18 cellular contexts compared by ENCODE assay signal in genomic region chr2:203813684-203814083, GRCh38. TPM values are rescaled to one million over a fixed set of nuclear protein-coding genes. Genes with fewer than 3 reads are reported as not detected.
DNase-seq lines count a peak whose midpoint lies in the region; ATAC-seq and TF ChIP-seq lines count a peak whose summit lies in the region.
"Had no signal": no experiment of that assay in that cellular context is flagged by ENCODE, and none has a peak within 500 bp of the region (broad histone marks: within the 10 kb centered on the region; RNA-seq: fewer than 3 reads in every experiment).

No MANE protein-coding gene starts in this region.

- H3K4me3 Mint-ChIP-seq in CD14-positive monocyte, result no peak overlapping the region
- H3K4me3 Mint-ChIP-seq in Caco-2 (ENCODE audit: unreplicated experiment), result no peak overlapping the region
- H3K4me3 Mint-ChIP-seq in activated naive CD8-positive, alpha-beta T cell treated with anti-CD3 and anti-CD28 coated beads for 36 hours, result no peak overlapping the region
- H3K4me3 Mint-ChIP-seq in neural crest cell, result no peak overlapping the region
- no peak overlapping the region for H3K4me3 Mint-ChIP-seq in WTC11

- no peak for DNase-seq in CD14-positive monocyte (ENCODE audit: low spot score)
- no peak for DNase-seq in Caco-2
- DNase-seq in activated naive CD8-positive, alpha-beta T cell treated with anti-CD3 and anti-CD28 coated beads for 36 hours, result no peak
- no peak for DNase-seq in neural crest cell (ENCODE audit: low read depth, low spot score)
- no peak for DNase-seq in spleen
- DNase-seq in WTC11 (ENCODE audit: low spot score), result no peak
- DNase-seq: COR-L47; NCI-H1436; NCI-H2029 treated with DMSO at 0.1 percent for 48 hours; NCI-H226; NCI-H526; NK-92 treated with Interleukin-12 subunit alpha and Interleukin-12 subunit beta, amount 100 ng/mL, for 24 hours; OCI-M1; SJCRH30 had no signal

- WGBS in spleen, 5 donors, result 56 to 84% (median 75%) methylated on average over 1 of the region's 1 CpG

- H3K27me3 ChIP-seq in Caco-2 (replicated peaks; ENCODE audit: control insufficient read depth, insufficient read depth, low read length), result no peaks in the 10 kb centered on the region
- peaks cover 0 to 38% (median 0%) of the 10 kb centered on the region in 7 donors for H3K27me3 ChIP-seq in spleen (replicated peaks in 1 of 7)
- H3K27me3 ChIP-seq: BLaER1, SJCRH30 had no signal

- no peaks in the 10 kb centered on the region; the same call in 1 of the 2 replicates for H3K36me3 ChIP-seq in Caco-2 (ENCODE audit: control insufficient read depth, insufficient read depth, low read length)
- H3K36me3 ChIP-seq in spleen, result no peaks in the 10 kb centered on the region
- H3K36me3 ChIP-seq: BLaER1, HAP-1, SJCRH30 had no signal

- no peak for ATAC-seq in WTC11
- ATAC-seq in HG03354 (IDR thresholded peaks at IDR 0.05; ENCODE audit: poor library complexity, severe bottlenecking, unreplicated experiment), result no peak

- H3K27ac ChIP-seq in spleen, result peak overlapping the region in 1 of 8 donors; percentile 76
- H3K27ac ChIP-seq: BLaER1, RWPE1, SJCRH30 had no signal

- peaks cover 0 to 3% (median 0%) of the 10 kb centered on the region in 7 donors for H3K9me3 Mint-ChIP-seq in CD14-positive monocyte
- H3K9me3 Mint-ChIP-seq in Caco-2 (ENCODE audit: unreplicated experiment), result no peaks in the 10 kb centered on the region
- no peaks in the 10 kb centered on the region for H3K9me3 Mint-ChIP-seq in activated naive CD8-positive, alpha-beta T cell treated with anti-CD3 and anti-CD28 coated beads for 36 hours
- H3K9me3 Mint-ChIP-seq in neural crest cell, result no peaks in the 10 kb centered on the region
- no peaks in the 10 kb centered on the region for H3K9me3 Mint-ChIP-seq in WTC11

- TF ChIP-seq CTCF in CD14-positive monocyte (IDR thresholded peaks at IDR 0.05) (no peak), Caco-2 (IDR thresholded peaks at IDR 0.05; ENCODE audit: insufficient read depth in 1 of 2, low read depth in 1 of 2, low read length in 1 of 2, severe bottlenecking in 1 of 2, unreplicated experiment in 1 of 2) (no peak), neural crest cell (conservative IDR thresholded peaks at IDR 0.05) (no peak), spleen (IDR thresholded peaks at IDR 0.05 in 8 of 11, conservative IDR thresholded peaks at IDR 0.05 in 3 of 11) (no peak), WTC11 (IDR thresholded peaks at IDR 0.05) (no peak)

- H3K27me3 Mint-ChIP-seq in CD14-positive monocyte (ENCODE audit: low read depth in 3 of 3) (peaks cover 0 to 9% (median 4%) of the 10 kb centered on the region in 3 donors), Caco-2 (ENCODE audit: insufficient read depth, unreplicated experiment) (no peaks in the 10 kb centered on the region), neural crest cell (ENCODE audit: low read depth) (peaks cover 18% of the 10 kb centered on the region), WTC11 (ENCODE audit: low read depth) (no peaks in the 10 kb centered on the region)
- no peaks in the 10 kb centered on the region for H3K27me3 Mint-ChIP-seq in activated naive CD8-positive, alpha-beta T cell treated with anti-CD3 and anti-CD28 coated beads for 36 hours

- CTCF ChIA-PET in Caco-2 (lab: Charles Lee), result interaction anchor here (0.6 to 1.5 kb wide), 2 partner anchors 30 to 159 kb away, joined by 4 to 8 read pairs; no protein-coding TSS in a partner anchor
- CTCF ChIA-PET in WTC11 (lab: Charles Lee), result interaction anchor here (1.0 to 1.3 kb wide), 2 partner anchors 49 to 162 kb away, joined by 3 read pairs; no protein-coding TSS in a partner anchor

- H3K36me3 Mint-ChIP-seq in CD14-positive monocyte, result peaks cover 0 to 12% of the 10 kb centered on the region in 2 donors
- no peaks in the 10 kb centered on the region for H3K36me3 Mint-ChIP-seq in Caco-2 (ENCODE audit: insufficient read depth, unreplicated experiment)
- peaks cover 5% of the 10 kb centered on the region for H3K36me3 Mint-ChIP-seq in activated naive CD8-positive, alpha-beta T cell treated with anti-CD3 and anti-CD28 coated beads for 36 hours
- no peaks in the 10 kb centered on the region for H3K36me3 Mint-ChIP-seq in neural crest cell (ENCODE audit: low read depth)
- H3K36me3 Mint-ChIP-seq in WTC11, result no peaks in the 10 kb centered on the region

- intact Hi-C loops in CD14-positive monocyte (cut with micrococcal nuclease) (loop anchor here (5.0 to 10.0 kb wide), 3 partner anchors 91 to 159 kb away; no protein-coding TSS in a partner anchor), Caco-2 (cut with micrococcal nuclease; ENCODE audit: unreplicated experiment) (loop anchor here (1.0 to 10.0 kb wide), 6 partner anchors 23 to 1229 kb away; no protein-coding TSS in a partner anchor), spleen (cut with DNase I; ENCODE audit: low total_unique reads) (loop anchor here (5.0 to 10.0 kb wide), 2 partner anchors 129 to 326 kb away; no protein-coding TSS in a partner anchor)

- H3K4me3 ChIP-seq in Caco-2 (ENCODE audit: low read depth, low read length) (no peak overlapping the region), spleen (no peak overlapping the region)
- H3K4me3 ChIP-seq: BLaER1, HAP-1, SJCRH30 had no signal

- H3K9me3 ChIP-seq in Caco-2 (no peaks in the 10 kb centered on the region), spleen (no peaks in the 10 kb centered on the region)
- H3K9me3 ChIP-seq: BLaER1, HAP-1, SJCRH30 had no signal

- H3K4me1 ChIP-seq in Caco-2, result peaks cover 39% of the 10 kb centered on the region
- peaks cover 18 to 46% (median 37%) of the 10 kb centered on the region in 6 donors for H3K4me1 ChIP-seq in spleen
- H3K4me1 ChIP-seq: HAP-1 had no signal

- no peak for TF ChIP-seq POLR2A in spleen (IDR thresholded peaks at IDR 0.05)

- H3K27ac Mint-ChIP-seq in CD14-positive monocyte, result peak overlapping the region in 4 of 7 donors; percentile 18 to 91 (median 60)
- H3K27ac Mint-ChIP-seq in Caco-2 (ENCODE audit: unreplicated experiment), result peak overlapping the region; percentile 75
- H3K27ac Mint-ChIP-seq in activated naive CD8-positive, alpha-beta T cell treated with anti-CD3 and anti-CD28 coated beads for 36 hours, result peak overlapping the region; percentile 79
- H3K27ac Mint-ChIP-seq in neural crest cell (ENCODE audit: unreplicated experiment), result peak overlapping the region; percentile 78
- H3K27ac Mint-ChIP-seq in WTC11, result no peak overlapping the region

- peaks cover 67% of the 10 kb centered on the region for H3K4me1 Mint-ChIP-seq in CD14-positive monocyte
- H3K4me1 Mint-ChIP-seq in Caco-2 (ENCODE audit: low read depth, unreplicated experiment), result peaks cover 27% of the 10 kb centered on the region
- peaks cover 64% of the 10 kb centered on the region for H3K4me1 Mint-ChIP-seq in activated naive CD8-positive, alpha-beta T cell treated with anti-CD3 and anti-CD28 coated beads for 36 hours
- peaks cover 32% of the 10 kb centered on the region for H3K4me1 Mint-ChIP-seq in neural crest cell
- H3K4me1 Mint-ChIP-seq in WTC11, result peaks cover 11% of the 10 kb centered on the region

- POLR2A ChIA-PET in Caco-2 (lab: Charles Lee), result interaction anchor here (1.1 to 1.3 kb wide), 2 partner anchors 30 to 576 kb away, joined by 4 to 5 read pairs; no protein-coding TSS in a partner anchor
- POLR2A ChIA-PET in WTC11 (lab: Charles Lee), result no interaction called here

- BruUV-seq in Caco-2 (replicated peaks; lab: Mats Ljungman, UMichigan), result no TSS peak

TF ChIP-seq in WTC11, 78 proteins besides CTCF, POLR2A, EP300 and RAD21 (continues in another document):
- TF ChIP-seq PRRX2 (CRISPR knock-in tag; IDR thresholded peaks at IDR 0.05), result no peak
- no peak for TF ChIP-seq FOXP4 (CRISPR knock-in tag; IDR thresholded peaks at IDR 0.05)
- TF ChIP-seq USF1 (CRISPR knock-in tag; IDR thresholded peaks at IDR 0.05), result no peak
- TF ChIP-seq ZNF396 (CRISPR knock-in tag; IDR thresholded peaks at IDR 0.05; ENCODE audit: borderline replicate concordance), result no peak
- TF ChIP-seq OVOL2 (CRISPR knock-in tag; IDR thresholded peaks at IDR 0.05; ENCODE audit: borderline replicate concordance), result no peak
- no peak for TF ChIP-seq RORB (CRISPR knock-in tag; IDR thresholded peaks at IDR 0.05)
- no peak for TF ChIP-seq ZBTB21 (CRISPR knock-in tag; IDR thresholded peaks at IDR 0.05; ENCODE audit: borderline replicate concordance)
- no peak for TF ChIP-seq ZNF138 (CRISPR knock-in tag; conservative IDR thresholded peaks at IDR 0.05)
- TF ChIP-seq SP1 (CRISPR knock-in tag; conservative IDR thresholded peaks at IDR 0.05), result no peak
- no peak for TF ChIP-seq KAT7 (CRISPR knock-in tag; IDR thresholded peaks at IDR 0.05; ENCODE audit: borderline replicate concordance)

RNA-seq across cellular contexts. Expression of gene CTLA4, which starts 53.9 kb away (rescaled TPM):
- not detected for polyA plus RNA-seq in CD14-positive monocyte
- 0.43 TPM in 1 of 2 replicates, not detected in the other for total RNA-seq in Caco-2 (2022)
- 10 to 100 TPM; 45.6 to 50.9 TPM for total RNA-seq in activated naive CD8-positive, alpha-beta T cell treated with anti-CD3 and anti-CD28 coated beads for 36 hours
- total RNA-seq in neural crest cell, result 0.65 and 1.3 TPM in 2 replicates
- 1 to 10 TPM; 2.1 to 9.9 (median 3.0) TPM for total RNA-seq in spleen
- 1 to 10 TPM; 1.4 to 3.8 (median 1.9) TPM for polyA plus RNA-seq in spleen
- 0.31 to 0.44 TPM in 2 of 3 replicates, not detected in the other for total RNA-seq in WTC11 (2021)
- total RNA-seq: SJCRH30 had no signal

Comparison
In these comparisons a context has a peak if more than half of its experiments do, and no peak if none do; other contexts are left out.
1. RNA of gene CTLA4, which starts 53.9 kb away (total RNA-seq): 45.6 to 50.9 TPM in activated naive CD8-positive, alpha-beta T cell treated with anti-CD3 and anti-CD28 coated beads for 36 hours; 2.1 to 9.9 TPM in spleen, 0.65 to 1.3 TPM in neural crest cell, 0.43 TPM in Caco-2 and 0.31 to 0.44 TPM in WTC11; every median in the first group is over 4 times any median in the second.